ENCODE assay signal across 15 cellular contexts in genomic region chr20:36848677-36849076, GRCh38. TPM values are rescaled to one million over a fixed set of nuclear protein-coding genes. Genes with fewer than 3 reads are reported as not detected.
DNase-seq lines count a peak whose midpoint lies in the region; ATAC-seq, FAIRE-seq and TF ChIP-seq lines count a peak whose summit lies in the region.
"Had no signal": no experiment of that assay in that cellular context is flagged by ENCODE, and none has a peak within 500 bp of the region (broad histone marks: within the 10 kb centered on the region; RNA-seq: fewer than 3 reads in every experiment).

No MANE protein-coding gene starts in this region.

- peaks cover 9% of the 10 kb centered on the region for H3K36me3 Mint-ChIP-seq in activated B cell treated with CpG ODN at 0.5 μM for 24 hours (ENCODE audit: low read depth)
- H3K36me3 Mint-ChIP-seq in activated CD8-positive, alpha-beta memory T cell treated with anti-CD3 and anti-CD28 coated beads, Interleukin-2, amount 10 ng/mL, durations not matched to agents 7 days and 5 days = no peaks in the 10 kb centered on the region
- H3K36me3 Mint-ChIP-seq: natural killer cell had no signal

- H3K9me3 ChIP-seq in kidney (ENCODE audit: control insufficient read depth in 1 of 2, low read length in 2 of 2) (no peaks in the 10 kb centered on the region), skeletal muscle tissue (ENCODE audit: control insufficient read depth in 3 of 3, low read length in 3 of 3) (no peaks in the 10 kb centered on the region)

- intact Hi-C loops in activated B cell treated with CpG ODN at 0.5 μM for 24 hours (cut with micrococcal nuclease) = loop anchor here (5.0 to 10.0 kb wide), 2 partner anchors 41 to 426 kb away; no protein-coding TSS in a partner anchor
- intact Hi-C loops in kidney (cut with DNase I) = no loop called here
- intact Hi-C loops in sciatic nerve (cut with DNase I) = loop anchor here (5.0 kb wide), 1 partner anchor 369 kb away; no protein-coding TSS in a partner anchor

- H3K27me3 ChIP-seq in skeletal muscle tissue (ENCODE audit: control insufficient read depth in 3 of 3, insufficient read depth in 3 of 3, low read length in 3 of 3) = no peaks in the 10 kb centered on the region

- POLR2A ChIA-PET in activated B cell treated with CpG ODN at 0.5 μM for 24 hours (lab: Charles Lee) = interaction anchor here (1.3 to 7.6 kb wide), 3 partner anchors 7 to 14 kb away, joined by 3 to 73 read pairs (median 55); a partner anchor contains a TSS

- H3K9ac ChIP-seq in kidney (ENCODE audit: low read length in 2 of 2) = no peak overlapping the region
- H3K9ac ChIP-seq in skeletal muscle tissue (ENCODE audit: low read depth in 1 of 3, low read length in 3 of 3) = peak overlapping the region in 1 of 3 donors; percentile 30

- ATAC-seq in activated B cell treated with CpG ODN at 0.5 μM for 24 hours (ENCODE audit: low read depth) = no peak
- no peak for ATAC-seq in activated CD8-positive, alpha-beta memory T cell treated with anti-CD3 and anti-CD28 coated beads, Interleukin-2, amount 10 ng/mL, durations not matched to agents 7 days and 5 days
- ATAC-seq in sciatic nerve = no peak
- no peak for ATAC-seq in stimulated activated naive CD8-positive, alpha-beta T cell treated with anti-CD3 and anti-CD28 coated beads, Interleukin-15, amount 100 ng/mL, for 72 hours
- ATAC-seq: natural killer cell had no signal

- TF ChIP-seq CTCF in AG10803 (conservative IDR thresholded peaks at IDR 0.05; ENCODE audit: low read length) (no peak), activated B cell treated with CpG ODN at 0.5 μM for 24 hours (IDR thresholded peaks at IDR 0.05) (no peak), kidney (IDR thresholded peaks at IDR 0.05; ENCODE audit: borderline replicate concordance, extremely low read depth, insufficient read depth) (no peak)

- peak overlapping the region; percentile 11 to 32 for H3K27ac ChIP-seq in kidney (ENCODE audit: low read depth in 2 of 2, low read length in 2 of 2)
- peak overlapping the region; percentile 85 for H3K27ac ChIP-seq in skeletal muscle tissue (ENCODE audit: low read depth, low read length)

- H3K4me1 ChIP-seq in kidney (ENCODE audit: control insufficient read depth in 1 of 2, insufficient read depth in 1 of 2, low read depth in 1 of 2, low read length in 2 of 2) = peaks cover 0 to 8% of the 10 kb centered on the region in 2 donors
- H3K4me1 ChIP-seq in skeletal muscle tissue (ENCODE audit: control insufficient read depth in 3 of 3, insufficient read depth in 3 of 3, low read length in 3 of 3) = peaks cover 31 to 37% (median 35%) of the 10 kb centered on the region in 3 donors

- DNase-seq in AG10803 (ENCODE audit: low read depth) (no peak), activated B cell treated with CpG ODN at 0.5 μM for 24 hours (no peak), kidney (no peak), 8988T (no peak), sciatic nerve (ENCODE audit: low spot score) (no peak)
- no peak for DNase-seq in activated CD8-positive, alpha-beta memory T cell treated with anti-CD3 and anti-CD28 coated beads, Interleukin-2, amount 10 ng/mL, durations not matched to agents 7 days and 5 days
- no peak for DNase-seq in stimulated activated naive CD8-positive, alpha-beta T cell treated with anti-CD3 and anti-CD28 coated beads, Interleukin-15, amount 100 ng/mL, for 72 hours
- DNase-seq: activated CD4-positive, alpha-beta T cell treated with anti-CD3 and anti-CD28 coated beads, Interleukin-2, amount 50 U/mL, for 1 hour; GF-D8; natural killer cell; NCI-H1092; NCI-H69; stimulated activated naive CD4-positive, alpha-beta T cell treated with Interleukin-2 at 50 U/mL for 16 hours had no signal

- no peak for FAIRE-seq in kidney (lab: Jason Lieb, UNC)

- H3K36me3 ChIP-seq in kidney (ENCODE audit: control insufficient read depth in 1 of 2, insufficient read depth in 2 of 2, low read length in 2 of 2) (no peaks in the 10 kb centered on the region), skeletal muscle tissue (ENCODE audit: control insufficient read depth in 3 of 3, insufficient read depth in 3 of 3, low read length in 3 of 3) (peaks cover 0 to 4% (median 0%) of the 10 kb centered on the region in 3 donors)

- 0 out of 2 replicates have a peak overlapping the region, but pooled peaks have one; percentile 13 for H3K4me3 ChIP-seq in AG10803 (ENCODE audit: low read length)
- H3K4me3 ChIP-seq in kidney (ENCODE audit: low read length in 2 of 2) = no peak overlapping the region
- no peak overlapping the region for H3K4me3 ChIP-seq in skeletal muscle tissue (ENCODE audit: low read length in 3 of 3)

- H3K27me3 Mint-ChIP-seq in activated B cell treated with CpG ODN at 0.5 μM for 24 hours = no peaks in the 10 kb centered on the region
- H3K27me3 Mint-ChIP-seq in activated CD8-positive, alpha-beta memory T cell treated with anti-CD3 and anti-CD28 coated beads, Interleukin-2, amount 10 ng/mL, durations not matched to agents 7 days and 5 days = no peaks in the 10 kb centered on the region
- H3K27me3 Mint-ChIP-seq in stimulated activated naive CD8-positive, alpha-beta T cell treated with anti-CD3 and anti-CD28 coated beads, Interleukin-15, amount 100 ng/mL, for 72 hours = no peaks in the 10 kb centered on the region
- H3K27me3 Mint-ChIP-seq: dendritic cell treated with granulocyte-macrophage colony-stimulating factor and Interleukin-4, amounts not matched to agents 40 ng/mL and 50 ng/mL, for 4 days had no signal

- H3K4me3 Mint-ChIP-seq in activated B cell treated with CpG ODN at 0.5 μM for 24 hours = peak overlapping the region; percentile 36
- no peak overlapping the region for H3K4me3 Mint-ChIP-seq in activated CD8-positive, alpha-beta memory T cell treated with anti-CD3 and anti-CD28 coated beads, Interleukin-2, amount 10 ng/mL, durations not matched to agents 7 days and 5 days
- no peak overlapping the region for H3K4me3 Mint-ChIP-seq in stimulated activated naive CD8-positive, alpha-beta T cell treated with anti-CD3 and anti-CD28 coated beads, Interleukin-15, amount 100 ng/mL, for 72 hours
- H3K4me3 Mint-ChIP-seq: dendritic cell treated with granulocyte-macrophage colony-stimulating factor and Interleukin-4, amounts not matched to agents 40 ng/mL and 50 ng/mL, for 4 days; natural killer cell had no signal

- peak overlapping the region; percentile 67 for H3K27ac Mint-ChIP-seq in activated B cell treated with CpG ODN at 0.5 μM for 24 hours
- no peak overlapping the region for H3K27ac Mint-ChIP-seq in activated CD8-positive, alpha-beta memory T cell treated with anti-CD3 and anti-CD28 coated beads, Interleukin-2, amount 10 ng/mL, durations not matched to agents 7 days and 5 days
- H3K27ac Mint-ChIP-seq in stimulated activated naive CD8-positive, alpha-beta T cell treated with anti-CD3 and anti-CD28 coated beads, Interleukin-15, amount 100 ng/mL, for 72 hours = no peak overlapping the region
- H3K27ac Mint-ChIP-seq: natural killer cell had no signal

- H3K4me1 Mint-ChIP-seq in activated B cell treated with CpG ODN at 0.5 μM for 24 hours = peaks cover 89% of the 10 kb centered on the region
- peaks cover 4% of the 10 kb centered on the region for H3K4me1 Mint-ChIP-seq in activated CD8-positive, alpha-beta memory T cell treated with anti-CD3 and anti-CD28 coated beads, Interleukin-2, amount 10 ng/mL, durations not matched to agents 7 days and 5 days
- H3K4me1 Mint-ChIP-seq in stimulated activated naive CD8-positive, alpha-beta T cell treated with anti-CD3 and anti-CD28 coated beads, Interleukin-15, amount 100 ng/mL, for 72 hours = peaks cover 25% of the 10 kb centered on the region

- no peaks in the 10 kb centered on the region for H3K9me3 Mint-ChIP-seq in activated B cell treated with CpG ODN at 0.5 μM for 24 hours
- no peaks in the 10 kb centered on the region for H3K9me3 Mint-ChIP-seq in activated CD8-positive, alpha-beta memory T cell treated with anti-CD3 and anti-CD28 coated beads, Interleukin-2, amount 10 ng/mL, durations not matched to agents 7 days and 5 days (ENCODE audit: low read depth)
- no peaks in the 10 kb centered on the region for H3K9me3 Mint-ChIP-seq in stimulated activated naive CD8-positive, alpha-beta T cell treated with anti-CD3 and anti-CD28 coated beads, Interleukin-15, amount 100 ng/mL, for 72 hours
- H3K9me3 Mint-ChIP-seq: dendritic cell treated with granulocyte-macrophage colony-stimulating factor and Interleukin-4, amounts not matched to agents 40 ng/mL and 50 ng/mL, for 4 days; natural killer cell had no signal

- CTCF ChIA-PET in activated B cell treated with CpG ODN at 0.5 μM for 24 hours (lab: Charles Lee) = interaction anchor here (3.9 to 4.4 kb wide), 2 partner anchors 15 to 40 kb away, joined by 21 to 24 read pairs; a partner anchor contains a TSS
- CTCF ChIA-PET in activated CD8-positive, alpha-beta memory T cell treated with anti-CD3 and anti-CD28 coated beads, Interleukin-2, amount 10 ng/mL, durations not matched to agents 7 days and 5 days (lab: Charles Lee) = interaction anchor here (1.3 to 3.9 kb wide), 2 partner anchors 13 to 40 kb away, joined by 5 to 22 read pairs; no protein-coding TSS in a partner anchor

RNA-seq across cellular contexts. Expression of gene TLDC2, which starts 27.3 kb away (rescaled TPM):
- total RNA-seq in activated B cell treated with CpG ODN at 0.5 μM for 24 hours (not detected in 2 replicates), kidney (2.3 TPM), skeletal muscle tissue (under 0.01 TPM), sciatic nerve (0.31 TPM)
- polyA plus RNA-seq in kidney (ENCODE audit: insufficient read depth, low read depth, low replicate concordance) = 8.5 TPM
- not detected for total RNA-seq in activated CD8-positive, alpha-beta memory T cell treated with anti-CD3 and anti-CD28 coated beads, Interleukin-2, amount 10 ng/mL, durations not matched to agents 7 days and 5 days
